In genomic region chrX:107117993-107118321, GRCh38 we compare ENCODE assay signal across 8 cellular contexts. TPM values are rescaled to one million over a fixed set of nuclear protein-coding genes. Genes with fewer than 3 reads are reported as not detected.
DNase-seq lines count a peak whose midpoint lies in the region; ATAC-seq and TF ChIP-seq lines count a peak whose summit lies in the region.

No MANE protein-coding gene starts in this region.

- H3K9me3 ChIP-seq in CD4-positive, alpha-beta T cell (ENCODE audit: control insufficient read depth, low read length) = no peaks in the 10 kb centered on the region
- H3K9me3 ChIP-seq in ascending aorta = no peaks in the 10 kb centered on the region
- peaks cover 2% of the 10 kb centered on the region for H3K9me3 ChIP-seq in iPS-18c (ENCODE audit: control insufficient read depth, insufficient read depth, low read length)
- no peaks in the 10 kb centered on the region for H3K9me3 ChIP-seq in spleen

- H3K27ac Mint-ChIP-seq in CD4-positive, alpha-beta T cell = peak overlapping the region; percentile 91

- peak overlapping the region; percentile 100 for H3K4me3 Mint-ChIP-seq in CD4-positive, alpha-beta T cell

- H3K4me1 ChIP-seq in ascending aorta = no peaks in the 10 kb centered on the region
- H3K4me1 ChIP-seq in spleen = peaks cover 5 to 12% (median 11%) of the 10 kb centered on the region in 6 donors

- ATAC-seq in CD4-positive, alpha-beta T cell (ENCODE audit: poor library complexity) = no peak
- peak; percentile 10 for ATAC-seq in HG02943 (IDR thresholded peaks at IDR 0.05; ENCODE audit: low read depth, unreplicated experiment)
- ATAC-seq in GM21723 (IDR thresholded peaks at IDR 0.05; ENCODE audit: unreplicated experiment) = no peak

- WGBS in spleen, 5 donors = 0 to 32% (median 1%) methylated on average over 7 to 8 of the region's 8 CpGs

- TF ChIP-seq POLR2A in spleen (IDR thresholded peaks at IDR 0.05) = no peak

- DNase-seq in CD4-positive, alpha-beta T cell = no peak
- DNase-seq in ascending aorta (ENCODE audit: low spot score in 2 of 2) (no peak), spleen (no peak), NCI-H774 (lab: John Stamatoyannopoulos, UW) (no peak), NCI-H446 treated with DMSO at 0.1 percent for 48 hours (lab: John Stamatoyannopoulos, UW) (no peak)

- H3K36me3 ChIP-seq in ascending aorta (peaks cover 3 to 9% of the 10 kb centered on the region in 2 donors), spleen (peaks cover 0 to 37% (median 14%) of the 10 kb centered on the region in 6 donors)

- peaks cover 54% of the 10 kb centered on the region for H3K4me1 Mint-ChIP-seq in CD4-positive, alpha-beta T cell (ENCODE audit: low read depth)

- TF ChIP-seq CTCF in CD4-positive, alpha-beta T cell (IDR thresholded peaks at IDR 0.05) = no peak
- TF ChIP-seq CTCF in ascending aorta (IDR thresholded peaks at IDR 0.05) = no peak
- TF ChIP-seq CTCF in spleen (IDR thresholded peaks at IDR 0.05 in 8 of 11, conservative IDR thresholded peaks at IDR 0.05 in 3 of 11) = no peak

- peaks cover 43% of the 10 kb centered on the region for H3K36me3 Mint-ChIP-seq in CD4-positive, alpha-beta T cell (ENCODE audit: low read depth)

- CTCF ChIA-PET in CD4-positive, alpha-beta T cell (lab: Charles Lee) = interaction anchor here (1.3 kb wide), 1 partner anchor 119 kb away, joined by 3 read pairs; no protein-coding TSS in a partner anchor

- H3K27me3 ChIP-seq in CD4-positive, alpha-beta T cell (ENCODE audit: control insufficient read depth, insufficient read depth, low read length) = no peaks in the 10 kb centered on the region
- no peaks in the 10 kb centered on the region for H3K27me3 ChIP-seq in ascending aorta
- H3K27me3 ChIP-seq in spleen (replicated peaks in 1 of 7) = no peaks in the 10 kb centered on the region

- no peaks in the 10 kb centered on the region for H3K9me3 Mint-ChIP-seq in CD4-positive, alpha-beta T cell

- no peaks in the 10 kb centered on the region for H3K27me3 Mint-ChIP-seq in CD4-positive, alpha-beta T cell

- H3K27ac ChIP-seq in CD4-positive, alpha-beta T cell (ENCODE audit: low read depth, low read length) = peak overlapping the region; percentile 54
- H3K27ac ChIP-seq in ascending aorta (no peak overlapping the region), spleen (peak overlapping the region in 6 of 8 donors; percentile 54 to 82 (median 78))

- POLR2A ChIA-PET in CD4-positive, alpha-beta T cell (lab: Charles Lee) = interaction anchor here (0.9 to 1.2 kb wide), 2 partner anchors 11 to 624 kb away, joined by 3 to 6 read pairs; no protein-coding TSS in a partner anchor

- intact Hi-C loops in CD4-positive, alpha-beta T cell (cut with DNase I, micrococcal nuclease) = loop anchor here (5.0 to 10.0 kb wide), 5 partner anchors 47 to 977 kb away; partner anchors contain the start of genes ATG4A (in 2 of the 2), PSMD10 (in 2 of the 2), DNAAF6 (in 1 of the 2) and NCBP2L (in 1 of the 2)
- intact Hi-C loops in ascending aorta (cut with DNase I) (loop anchor here (5.0 to 10.0 kb wide), 2 partner anchors 113 to 974 kb away; partner anchors contain the start of genes ATG4A, MORC4 and PSMD10), spleen (cut with DNase I; ENCODE audit: low total_unique reads) (no loop called here)

- H3K4me3 ChIP-seq in ascending aorta = peak overlapping the region; percentile 60 to 66
- peak overlapping the region; percentile 88 for H3K4me3 ChIP-seq in iPS-18c (ENCODE audit: insufficient read depth, low read depth, low read length)
- H3K4me3 ChIP-seq in spleen = peak overlapping the region; percentile 53 to 85 (median 58)

RNA-seq across cellular contexts. Expression of gene RBM41, which starts 0.7 kb away (rescaled TPM):
- 1 to 10 TPM; 5.9 to 8.2 TPM for total RNA-seq in CD4-positive, alpha-beta T cell
- 4.6 TPM for total RNA-seq in ascending aorta
- total RNA-seq in spleen = 10 to 100 TPM; 15.3 to 26.4 (median 19.2) TPM
- polyA plus RNA-seq in spleen = 1 to 10 TPM; 2.3 to 3.7 (median 3.0) TPM

Comparison
In these comparisons a context has a peak if more than half of its experiments do, and no peak if none do; other contexts are left out.
1. H3K27ac ChIP-seq: peak in CD4-positive, alpha-beta T cell (single experiment) and spleen (6 of 8); none in ascending aorta (0 of 2).
2. Peak in every context shown above with its lines, with median percentiles within 50 percentile points of each other: H3K4me3 ChIP-seq.